ENCODE assay signal across 8 cellular contexts in genomic region chr3:58009749-58010535, GRCh38. TPM values are rescaled to one million over a fixed set of nuclear protein-coding genes. Genes with fewer than 3 reads are reported as not detected.
DNase-seq lines count a peak whose midpoint lies in the region; ATAC-seq and TF ChIP-seq lines count a peak whose summit lies in the region.

No MANE protein-coding gene starts in this region.

- H3K79me2 ChIP-seq in OCI-LY7 (ENCODE audit: insufficient read depth, low read depth, low read length) = peaks cover 12% of the 10 kb centered on the region; the same call in 1 of the 2 replicates

- 19% methylated on average over 6 of the region's 6 CpGs for WGBS in esophagus muscularis mucosa
- 10% methylated on average over 6 of the region's 6 CpGs for WGBS in prostate gland

- H3K27me3 ChIP-seq in esophagus muscularis mucosa = no peaks in the 10 kb centered on the region
- H3K27me3 ChIP-seq in prostate gland (replicated peaks; ENCODE audit: insufficient read depth) = no peaks in the 10 kb centered on the region

- POLR2A ChIA-PET in OCI-LY7 (lab: Charles Lee) = no interaction called here

- CTCF ChIA-PET in OCI-LY7 (lab: Charles Lee; ENCODE audit: unreplicated experiment) = no interaction called here

- no peaks in the 10 kb centered on the region for H3K9me2 ChIP-seq in OCI-LY7 (ENCODE audit: insufficient read depth, low read length)

- TF ChIP-seq CTCF in GM12875 (IDR thresholded peaks at IDR 0.05; ENCODE audit: borderline replicate concordance, insufficient read depth, low read depth, low read length) (no peak), OCI-LY7 (conservative IDR thresholded peaks at IDR 0.05; ENCODE audit: low read length) (no peak), esophagus muscularis mucosa (IDR thresholded peaks at IDR 0.05) (no peak), prostate gland (IDR thresholded peaks at IDR 0.05) (peak in 1 of 4 experiments; percentile 11)

- intact Hi-C loops in OCI-LY7 (cut with micrococcal nuclease; ENCODE audit: unreplicated experiment) (loop anchor here (2.0 kb wide), 1 partner anchor 167 kb away; no protein-coding TSS in a partner anchor), esophagus muscularis mucosa (cut with DNase I) (loop anchor here (5.0 to 10.0 kb wide), 6 partner anchors 57 to 295 kb away; partner anchors contain the start of genes HTD2 and RPP14), prostate gland (cut with DNase I) (loop anchor here (2.0 to 5.0 kb wide), 2 partner anchors 62 to 163 kb away; no protein-coding TSS in a partner anchor), posterior cingulate gyrus (cut with DNase I) (loop anchor here (5.0 to 10.0 kb wide), 2 partner anchors 167 to 295 kb away; partner anchors contain the start of genes HTD2 and RPP14)

- no peaks in the 10 kb centered on the region for H3K36me3 ChIP-seq in OCI-LY7 (ENCODE audit: insufficient read depth, low read length)
- no peaks in the 10 kb centered on the region for H3K36me3 ChIP-seq in esophagus muscularis mucosa
- no peaks in the 10 kb centered on the region for H3K36me3 ChIP-seq in prostate gland

- TF ChIP-seq POLR2A in esophagus muscularis mucosa (IDR thresholded peaks at IDR 0.05; ENCODE audit: low read depth) = no peak
- no peak for TF ChIP-seq POLR2A in prostate gland (IDR thresholded peaks at IDR 0.05)

- H3K4me3 ChIP-seq in GM12875 (ENCODE audit: low read depth, low read length) = peak overlapping the region; percentile 87
- peak overlapping the region; percentile 82 for H3K4me3 ChIP-seq in OCI-LY7 (ENCODE audit: low read depth, low read length, poor library complexity, severe bottlenecking)
- H3K4me3 ChIP-seq in esophagus muscularis mucosa = peak overlapping the region; percentile 77 to 95 (median 86)
- H3K4me3 ChIP-seq in prostate gland = peak overlapping the region; percentile 75 to 88

- peak overlapping the region; percentile 97 for H3K4me2 ChIP-seq in OCI-LY7 (ENCODE audit: low read length)

- peak overlapping the region; percentile 88; the same call in 1 of the 2 replicates for H2AFZ ChIP-seq in OCI-LY7 (ENCODE audit: low read length)

- ATAC-seq in HG03457 (IDR thresholded peaks at IDR 0.05; ENCODE audit: unreplicated experiment) = no peak

- DNase-seq in OCI-LY7 (ENCODE audit: low spot score) (peak; percentile 27), esophagus muscularis mucosa (ENCODE audit: extremely low spot score) (no peak), prostate gland (ENCODE audit: low spot score) (peak; percentile 88), AG20443 (ENCODE audit: low spot score) (no peak), glomerular visceral epithelial cell (ENCODE audit: extremely low spot score) (no peak), posterior cingulate gyrus (no peak)

- H3K4me1 ChIP-seq in OCI-LY7 (ENCODE audit: insufficient read depth, low read length, poor library complexity, severe bottlenecking) (peaks cover 19% of the 10 kb centered on the region), esophagus muscularis mucosa (peaks cover 35 to 70% (median 64%) of the 10 kb centered on the region in 4 donors), prostate gland (replicated peaks) (peaks cover 26% of the 10 kb centered on the region)

- H4K20me1 ChIP-seq in OCI-LY7 (ENCODE audit: insufficient read depth, low read length) = 0 out of 2 replicates have a peak, but pooled peaks cover 3% of the 10 kb centered on the region

- TSS peak; percentile 36 for BruUV-seq in OCI-LY7 (replicated peaks; lab: Mats Ljungman, UMichigan)

- no peak for TF ChIP-seq EP300 in esophagus muscularis mucosa (IDR thresholded peaks at IDR 0.05)

- H3K9me3 ChIP-seq in OCI-LY7 (ENCODE audit: low read length) (no peaks in the 10 kb centered on the region), esophagus muscularis mucosa (no peaks in the 10 kb centered on the region), prostate gland (no peaks in the 10 kb centered on the region)

- no peak overlapping the region for H3K27ac ChIP-seq in OCI-LY7 (ENCODE audit: low read depth, low read length, poor library complexity, severe bottlenecking)
- H3K27ac ChIP-seq in esophagus muscularis mucosa (replicated peaks in 1 of 4) = peak overlapping the region; percentile 87 to 92 (median 88)
- peak overlapping the region; percentile 83 to 93 for H3K27ac ChIP-seq in prostate gland

RNA-seq across cellular contexts. Expression of gene FLNB, which starts 1.7 kb away (rescaled TPM):
- 29.5 and 29.9 TPM in 2 replicates for total RNA-seq in OCI-LY7 (2014; rRNA removed; shearing (Covaris generic))
- total RNA-seq in OCI-LY7 (2022) (39.1 and 39.7 TPM in 2 replicates), esophagus muscularis mucosa (100 to 1,000 TPM in 2 of 4 donors, 10 to 100 TPM in 2; 61.9 to 114 (median 89.9) TPM), prostate gland (100 to 1,000 TPM; 331 to 408 TPM)

Comparison
In these comparisons a context has a peak if more than half of its experiments do, and no peak if none do; other contexts are left out.
1. DNase-seq: peak in OCI-LY7 (single experiment) and prostate gland (single experiment); none in esophagus muscularis mucosa (single experiment), AG20443 (single experiment), glomerular visceral epithelial cell (single experiment) and posterior cingulate gyrus (0 of 10).
2. Peak in every context shown above with its lines, with median percentiles within 50 percentile points of each other: H3K4me3 ChIP-seq.